8 cellular contexts compared by ENCODE assay signal in the genomic region with DNA sequence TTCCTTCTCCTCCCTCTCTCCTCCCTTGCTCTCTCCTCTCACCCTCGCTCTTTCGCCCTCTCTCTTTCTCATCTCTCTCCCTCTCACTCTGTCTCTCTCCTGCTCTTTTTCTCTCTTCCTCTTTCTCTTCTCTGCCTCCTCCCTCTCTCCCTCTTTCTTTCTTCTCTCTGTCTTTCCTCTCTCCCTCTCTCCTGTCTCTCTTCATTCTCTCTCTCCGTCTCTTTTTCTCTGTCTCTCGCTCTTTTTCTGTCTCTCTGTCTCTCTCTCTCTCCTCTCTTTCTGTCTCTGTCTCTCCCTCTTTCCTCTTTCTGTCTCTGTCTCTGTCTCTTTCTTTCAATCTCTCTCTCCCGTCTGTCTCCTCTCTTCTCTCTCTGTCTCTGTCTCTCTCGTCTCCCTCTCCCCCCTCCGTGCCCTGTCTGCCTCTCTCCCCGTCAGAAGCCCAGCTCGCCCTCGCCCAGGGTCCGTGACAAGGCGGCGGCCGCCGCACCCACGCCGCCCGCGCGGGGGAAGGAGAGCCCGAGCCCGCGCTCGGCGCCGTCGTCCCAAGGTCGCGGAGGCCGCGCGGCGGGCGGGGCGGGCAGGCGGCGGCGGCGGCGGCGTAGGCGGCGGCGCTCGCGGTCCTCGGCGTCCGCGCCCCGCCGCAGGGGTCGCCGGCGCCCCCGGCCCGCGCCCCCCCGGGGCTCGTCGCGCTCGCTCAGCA. TPM values are rescaled to one million over a fixed set of nuclear protein-coding genes. Genes with fewer than 3 reads are reported as not detected.
DNase-seq lines count a peak whose midpoint lies in the region; ATAC-seq, FAIRE-seq and TF ChIP-seq lines count a peak whose summit lies in the region.

No MANE protein-coding gene starts in this region.

- H2AFZ ChIP-seq in GM12878 (ENCODE audit: control insufficient read depth, low read depth, low read length): no peak overlapping the region

- CTCF ChIA-PET in activated CD4-positive, alpha-beta T cell treated with anti-CD3 and anti-CD28 coated beads, Interleukin-2, amount 10 ng/mL, durations not matched to agents 7 days and 5 days (lab: Charles Lee): interaction anchor here (1.0 to 4.4 kb wide), 4 partner anchors 7 to 33 kb away, joined by 3 to 29 read pairs (median 14); no protein-coding TSS in a partner anchor
- CTCF ChIA-PET in GM12878 (lab: Yijun Ruan, JAX): interaction anchor here (0.8 to 0.9 kb wide), 2 partner anchors 10 to 12 kb away, joined by 3 to 5 read pairs; no protein-coding TSS in a partner anchor

- SMC1A ChIA-PET in GM12878 (lab: Charles Lee; ENCODE audit: uncharacterized antibody, unreplicated experiment): no interaction called here

- peak overlapping the region; percentile 48 for H3K27ac Mint-ChIP-seq in activated CD4-positive, alpha-beta T cell treated with anti-CD3 and anti-CD28 coated beads, Interleukin-2, amount 10 ng/mL, durations not matched to agents 7 days and 5 days

- WGBS in GM12878 (ENCODE audit: insufficient coverage, insufficient replicate concordance, low lambda C conversion rate, missing lambda C conversion rate): 21% methylated on average over 36 of the region's 63 CpGs
- WGBS in transverse colon (ENCODE audit: low coverage in 1 of 2), 2 donors: 3 to 69% methylated on average over 2 to 63 of the region's 63 CpGs

- RAD21 ChIA-PET in GM12878 (lab: Charles Lee; ENCODE audit: unreplicated experiment): no interaction called here

- no peak overlapping the region for H3K4me3 ChIP-seq in GM12878
- H3K4me3 ChIP-seq in left lung: no peak overlapping the region
- H3K4me3 ChIP-seq in transverse colon: peak overlapping the region in 3 of 4 donors; percentile 19 to 52 (median 49)

- H3K9me3 Mint-ChIP-seq in activated CD4-positive, alpha-beta T cell treated with anti-CD3 and anti-CD28 coated beads, Interleukin-2, amount 10 ng/mL, durations not matched to agents 7 days and 5 days: no peaks in the 10 kb centered on the region

- TF ChIP-seq EP300 in GM12878 (IDR thresholded peaks at IDR 0.05; ENCODE audit: borderline replicate concordance in 1 of 2, control insufficient read depth in 1 of 2, low read depth in 2 of 2, low read length in 2 of 2): no peak
- no peak for TF ChIP-seq EP300 in transverse colon (IDR thresholded peaks at IDR 0.05; ENCODE audit: low read depth)

- no peak overlapping the region for H3K27ac ChIP-seq in GM12878 (ENCODE audit: control insufficient read depth, insufficient read depth)
- no peak overlapping the region for H3K27ac ChIP-seq in left lung
- H3K27ac ChIP-seq in transverse colon: no peak overlapping the region

- H3K9ac ChIP-seq in GM12878 (ENCODE audit: control insufficient read depth, insufficient read depth, low read length): no peak overlapping the region

- DNase-seq in activated CD4-positive, alpha-beta T cell treated with anti-CD3 and anti-CD28 coated beads, Interleukin-2, amount 10 ng/mL, durations not matched to agents 7 days and 5 days: no peak
- no peak for DNase-seq in activated CD4-positive, alpha-beta T cell treated with anti-CD3 and anti-CD28 coated beads for 48 hours
- DNase-seq in GM12878 (ENCODE audit: low read depth, low spot score) (no peak), left lung (no peak), transverse colon (no peak), NOMO-1 treated with dmso at 0.1 percent for 144 hours (lab: John Stamatoyannopoulos, UW; ENCODE audit: unreplicated experiment) (no peak), NCI-H2171 treated with DMSO at 0.1 percent for 48 hours (lab: John Stamatoyannopoulos, UW) (no peak)

- H3K36me3 ChIP-seq in GM12878 (ENCODE audit: control insufficient read depth in 2 of 2, insufficient read depth in 2 of 2, low read length in 1 of 2) (no peaks in the 10 kb centered on the region), left lung (no peaks in the 10 kb centered on the region), transverse colon (no peaks in the 10 kb centered on the region)

- TF ChIP-seq RAD21 in GM12878 (IDR thresholded peaks at IDR 0.05; ENCODE audit: insufficient read depth, low read depth, low read length): no peak

- H3K4me1 ChIP-seq in GM12878 (ENCODE audit: control insufficient read depth, insufficient read depth, low read length): no peaks in the 10 kb centered on the region
- peaks cover 0 to 20% of the 10 kb centered on the region in 2 donors for H3K4me1 ChIP-seq in left lung
- H3K4me1 ChIP-seq in transverse colon: peaks cover 5 to 28% (median 17%) of the 10 kb centered on the region in 4 donors

- POLR2A ChIA-PET in activated CD4-positive, alpha-beta T cell treated with anti-CD3 and anti-CD28 coated beads, Interleukin-2, amount 10 ng/mL, durations not matched to agents 7 days and 5 days (lab: Charles Lee): no interaction called here
- POLR2A ChIA-PET in GM12878 (lab: Charles Lee): no interaction called here

- intact Hi-C loops in GM12878 (cut with micrococcal nuclease; ENCODE audit: unreplicated experiment): no loop called here
- intact Hi-C loops in left lung (cut with DNase I): loop anchor here in 1 of 2 donors (10.0 kb wide), 1 partner anchor 96 kb away; no protein-coding TSS in a partner anchor
- intact Hi-C loops in transverse colon (cut with DNase I; ENCODE audit: low total_unique reads): no loop called here

- H3K27me3 Mint-ChIP-seq in activated CD4-positive, alpha-beta T cell treated with anti-CD3 and anti-CD28 coated beads, Interleukin-2, amount 10 ng/mL, durations not matched to agents 7 days and 5 days: peaks cover 56% of the 10 kb centered on the region

- TF ChIP-seq POLR2A in GM12878 (IDR thresholded peaks at IDR 0.05; ENCODE audit: low read depth, low read length) (no peak), transverse colon (IDR thresholded peaks at IDR 0.05) (no peak)

- in situ Hi-C loops in GM12878 (cut with MboI) (no loop called here), transverse colon (cut with MboI; ENCODE audit: low pct_ligation_motif_present in 1 of 4, low pct_unique_long_range_greater_than_20kb in 1 of 4, low sequenced_read_pairs in 3 of 4) (no loop called here)

- FAIRE-seq in GM12878 (lab: Jason Lieb, UNC): no peak

- TF ChIP-seq CTCF in GM12878 (IDR thresholded peaks at IDR 0.05 in 2 of 3, conservative IDR thresholded peaks at IDR 0.05 in 1 of 3; ENCODE audit: control insufficient read depth in 2 of 3, extremely low read depth in 1 of 3, insufficient read depth in 1 of 3, low read depth in 3 of 3, low read length in 3 of 3) (no peak), left lung (IDR thresholded peaks at IDR 0.05) (no peak), transverse colon (IDR thresholded peaks at IDR 0.05) (no peak)

- no TSS peak for BruUV-seq in GM12878 (replicated peaks; lab: Mats Ljungman, UMichigan)

- no peaks in the 10 kb centered on the region for H3K36me3 Mint-ChIP-seq in activated CD4-positive, alpha-beta T cell treated with anti-CD3 and anti-CD28 coated beads, Interleukin-2, amount 10 ng/mL, durations not matched to agents 7 days and 5 days (ENCODE audit: low read depth)

- no peaks in the 10 kb centered on the region for H3K79me2 ChIP-seq in GM12878 (ENCODE audit: control insufficient read depth, insufficient read depth, low read length)

- no peak overlapping the region for H3K4me2 ChIP-seq in GM12878 (ENCODE audit: control insufficient read depth, insufficient read depth)

- no peaks in the 10 kb centered on the region for H3K9me3 ChIP-seq in GM12878 (replicated peaks; ENCODE audit: control insufficient read depth, insufficient read depth, low read length)
- no peaks in the 10 kb centered on the region for H3K9me3 ChIP-seq in left lung
- no peaks in the 10 kb centered on the region for H3K9me3 ChIP-seq in transverse colon

- H3K27me3 ChIP-seq in GM12878 (replicated peaks in 1 of 2; ENCODE audit: control insufficient read depth in 2 of 2, insufficient read depth in 2 of 2, low read length in 1 of 2) (peaks cover 4 to 7% of the 10 kb centered on the region in 2 experiments; a peak in 3 of 4 replicates), left lung (peaks cover 0 to 94% of the 10 kb centered on the region in 2 donors), transverse colon (peaks cover 81% of the 10 kb centered on the region)

- ATAC-seq in GM12878 (no peak), left lung (peak; percentile 12), GM19023 (IDR thresholded peaks at IDR 0.05; ENCODE audit: unreplicated experiment) (no peak)

- H3K4me1 Mint-ChIP-seq in activated CD4-positive, alpha-beta T cell treated with anti-CD3 and anti-CD28 coated beads, Interleukin-2, amount 10 ng/mL, durations not matched to agents 7 days and 5 days: peaks cover 14% of the 10 kb centered on the region

- H3K4me3 Mint-ChIP-seq in activated CD4-positive, alpha-beta T cell treated with anti-CD3 and anti-CD28 coated beads, Interleukin-2, amount 10 ng/mL, durations not matched to agents 7 days and 5 days: peak overlapping the region; percentile 60

- H4K20me1 ChIP-seq in GM12878 (ENCODE audit: control insufficient read depth, insufficient read depth): no peaks in the 10 kb centered on the region

TF ChIP-seq in GM12878, 131 proteins besides CTCF, POLR2A, EP300 and RAD21 (continues in another document):
- no peak for TF ChIP-seq DPF2 (IDR thresholded peaks at IDR 0.05)

RNA-seq across cellular contexts. Expression of gene HSPB1, which starts 21.3 kb away (rescaled TPM):
- 10 to 100 TPM; 27.0 to 28.1 TPM for total RNA-seq in activated CD4-positive, alpha-beta T cell treated with anti-CD3 and anti-CD28 coated beads, Interleukin-2, amount 10 ng/mL, durations not matched to agents 7 days and 5 days
- total RNA-seq in GM12878 (2013; cell fraction: nucleolus; rRNA removed): 21.2 and 22.1 TPM in 2 replicates
- total RNA-seq in GM12878 (2014; rRNA removed) (31.9 and 47.8 TPM in 2 replicates), GM12878 (2014; rRNA removed; fragmentation: Illumina TruSeq; extraction: Trizol) (35.4 and 41.2 TPM in 2 replicates), GM12878 (2021) (181 and 189 TPM in 2 replicates), left lung (100 to 1,000 TPM; 482 to 951 TPM), transverse colon (1,000 to 10,000 TPM in 1 of 4 donors, 100 to 1,000 TPM in 3; 387 to 1,086 (median 519) TPM)
- 50.0 TPM for polyA plus RNA-seq in GM12878 (2011; ENCODE audit: low read depth)
- polyA plus RNA-seq in GM12878 (2011; rRNA removed) (10.4 and 67.5 TPM in 2 replicates), GM12878 (2014; fragmentation: Illumina TruSeq; extraction: Trizol) (1.4 and 41.6 TPM in 2 replicates), GM12878 (2014; fragmentation: Nextera tagmentation; extraction: Ambion mirVana) (10 to 100 TPM; 13.7 to 56.5 TPM), GM12878 (2014; rRNA removed) (134 and 182 TPM in 2 replicates), GM12878 (2016; fragmentation: Nextera tagmentation; extraction: Ambion mirVana) (100 to 1,000 TPM; 279 to 297 TPM)
- 139 and 153 TPM in 2 replicates for polyA plus RNA-seq in GM12878 (2011; cell fraction: cytosol; rRNA removed)
- 127 and 155 TPM in 2 replicates for polyA plus RNA-seq in GM12878 (2011; cell fraction: nucleus; rRNA removed)
- 172 and 210 TPM in 2 replicates for polyA plus RNA-seq in GM12878 (2012)
- 15.6 and 24.8 TPM in 2 replicates for polyA minus RNA-seq in GM12878 (2011; rRNA and poly(A)+ RNA removed)
- 42.6 and 53.3 TPM in 2 replicates for polyA minus RNA-seq in GM12878 (2011; cell fraction: cytosol; rRNA and poly(A)+ RNA removed)
- polyA minus RNA-seq in GM12878 (2011; cell fraction: nucleus; rRNA and poly(A)+ RNA removed): 21.4 and 37.5 TPM in 2 replicates

Comparison
In these comparisons a context has a peak if more than half of its experiments do, and no peak if none do; other contexts are left out.
1. H3K4me3 ChIP-seq: peak in transverse colon (3 of 4); none in GM12878 (single experiment) and left lung (0 of 2).